11 cellular contexts compared by ENCODE assay signal in genomic region chr4:174873931-174874330, GRCh38. TPM values are rescaled to one million over a fixed set of nuclear protein-coding genes. Genes with fewer than 3 reads are reported as not detected.
DNase-seq lines count a peak whose midpoint lies in the region; ATAC-seq, FAIRE-seq and TF ChIP-seq lines count a peak whose summit lies in the region.
"Had no signal": no experiment of that assay in that cellular context is flagged by ENCODE, and none has a peak within 500 bp of the region (broad histone marks: within the 10 kb centered on the region; RNA-seq: fewer than 3 reads in every experiment).

No MANE protein-coding gene starts in this region.

- peak; percentile 7 for DNase-seq in GM18507 (ENCODE audit: extremely low spot score, insufficient read length, low read depth)
- DNase-seq in WERI-Rb-1: peak; percentile 41
- no peak for DNase-seq in naive thymus-derived CD4-positive, alpha-beta T cell
- no peak for DNase-seq in stimulated activated naive CD4-positive, alpha-beta T cell (lab: John Stamatoyannopoulos, UW)
- DNase-seq: DMS79, NCI-H446 had no signal

- H3K27ac Mint-ChIP-seq in IgD-negative memory B cell: peak overlapping the region in 1 of 3 donors; percentile 0
- H3K27ac Mint-ChIP-seq in naive thymus-derived CD4-positive, alpha-beta T cell: no peak overlapping the region
- H3K27ac Mint-ChIP-seq: natural killer cell treated with Interleukin-12 subunit alpha and Interleukin-12 subunit beta and Interleukin-15 and Interleukin-18, amount 100 ng/mL, for 72 hours had no signal

- ATAC-seq in naive thymus-derived CD4-positive, alpha-beta T cell: no peak
- ATAC-seq in HG03135 (IDR thresholded peaks at IDR 0.05; ENCODE audit: unreplicated experiment): no peak
- ATAC-seq in HG03378 (IDR thresholded peaks at IDR 0.05; ENCODE audit: unreplicated experiment): no peak
- ATAC-seq: natural killer cell treated with Interleukin-12 subunit alpha and Interleukin-12 subunit beta and Interleukin-15 and Interleukin-18, amount 100 ng/mL, for 72 hours had no signal

- no peak overlapping the region for H3K4me3 ChIP-seq in WERI-Rb-1 (ENCODE audit: low read depth, low read length)
- no peak overlapping the region for H3K4me3 ChIP-seq in naive thymus-derived CD4-positive, alpha-beta T cell (ENCODE audit: low read length)

- H3K9me3 ChIP-seq in WERI-Rb-1 (ENCODE audit: severe bottlenecking): no peaks in the 10 kb centered on the region
- H3K9me3 ChIP-seq in naive thymus-derived CD4-positive, alpha-beta T cell (ENCODE audit: control insufficient read depth in 2 of 3, low read length in 3 of 3): no peaks in the 10 kb centered on the region

- H3K27ac ChIP-seq in 22Rv1 (no peak overlapping the region), WERI-Rb-1 (no peak overlapping the region)
- no peak overlapping the region for H3K27ac ChIP-seq in naive thymus-derived CD4-positive, alpha-beta T cell (ENCODE audit: low read depth, low read length)

- no peaks in the 10 kb centered on the region for H3K27me3 Mint-ChIP-seq in IgD-negative memory B cell
- no peaks in the 10 kb centered on the region for H3K27me3 Mint-ChIP-seq in naive thymus-derived CD4-positive, alpha-beta T cell
- H3K27me3 Mint-ChIP-seq: natural killer cell treated with Interleukin-12 subunit alpha and Interleukin-12 subunit beta and Interleukin-15 and Interleukin-18, amount 100 ng/mL, for 72 hours had no signal

- POLR2A ChIA-PET in naive thymus-derived CD4-positive, alpha-beta T cell (lab: Charles Lee): no interaction called here

- no peaks in the 10 kb centered on the region for H3K4me1 ChIP-seq in naive thymus-derived CD4-positive, alpha-beta T cell (ENCODE audit: control insufficient read depth in 2 of 2, insufficient read depth in 2 of 2, low read length in 2 of 2)

- intact Hi-C loops in naive thymus-derived CD4-positive, alpha-beta T cell (cut with micrococcal nuclease): loop anchor here in 1 of 2 donors (10.0 kb wide), 1 partner anchor 661 kb away; no protein-coding TSS in a partner anchor

- CTCF ChIA-PET in naive thymus-derived CD4-positive, alpha-beta T cell (lab: Charles Lee): no interaction called here

- no peaks in the 10 kb centered on the region for H3K9me3 Mint-ChIP-seq in IgD-negative memory B cell
- peaks cover 0 to 12% (median 0%) of the 10 kb centered on the region in 11 donors for H3K9me3 Mint-ChIP-seq in naive thymus-derived CD4-positive, alpha-beta T cell
- H3K9me3 Mint-ChIP-seq: natural killer cell treated with Interleukin-12 subunit alpha and Interleukin-12 subunit beta and Interleukin-15 and Interleukin-18, amount 100 ng/mL, for 72 hours had no signal

- H3K36me3 Mint-ChIP-seq in IgD-negative memory B cell: no peaks in the 10 kb centered on the region
- H3K36me3 Mint-ChIP-seq in naive thymus-derived CD4-positive, alpha-beta T cell: no peaks in the 10 kb centered on the region
- H3K36me3 Mint-ChIP-seq: natural killer cell treated with Interleukin-12 subunit alpha and Interleukin-12 subunit beta and Interleukin-15 and Interleukin-18, amount 100 ng/mL, for 72 hours had no signal

- peak; percentile 75 for FAIRE-seq in GM18507 (lab: Jason Lieb, UNC)

- TF ChIP-seq CTCF in 22Rv1 (IDR thresholded peaks at IDR 0.05) (peak; percentile 41; the same call in 1 of the 2 replicates), WERI-Rb-1 (IDR thresholded peaks at IDR 0.05; ENCODE audit: low read depth, low read length) (peak; percentile 54)

- no peaks in the 10 kb centered on the region for H3K36me3 ChIP-seq in WERI-Rb-1
- no peaks in the 10 kb centered on the region for H3K36me3 ChIP-seq in naive thymus-derived CD4-positive, alpha-beta T cell (ENCODE audit: control insufficient read depth in 2 of 3, insufficient read depth in 3 of 3, low read length in 3 of 3)

- no peaks in the 10 kb centered on the region for H3K27me3 ChIP-seq in WERI-Rb-1 (ENCODE audit: insufficient read depth, low read depth, severe bottlenecking)
- no peaks in the 10 kb centered on the region for H3K27me3 ChIP-seq in naive thymus-derived CD4-positive, alpha-beta T cell (ENCODE audit: control insufficient read depth in 2 of 2, insufficient read depth in 2 of 2, low read length in 2 of 2)

- H3K4me1 Mint-ChIP-seq in IgD-negative memory B cell: peaks cover 15 to 19% (median 18%) of the 10 kb centered on the region in 3 donors
- H3K4me1 Mint-ChIP-seq in naive thymus-derived CD4-positive, alpha-beta T cell: no peaks in the 10 kb centered on the region

- peak overlapping the region in 3 of 4 donors; percentile 75 to 87 (median 76) for H3K4me3 Mint-ChIP-seq in IgD-negative memory B cell
- H3K4me3 Mint-ChIP-seq in naive thymus-derived CD4-positive, alpha-beta T cell: no peak overlapping the region
- H3K4me3 Mint-ChIP-seq: natural killer cell treated with Interleukin-12 subunit alpha and Interleukin-12 subunit beta and Interleukin-15 and Interleukin-18, amount 100 ng/mL, for 72 hours had no signal

RNA-seq across cellular contexts. Expression of gene ADAM29, which starts 44.2 kb away (rescaled TPM):
- 0.59 TPM for polyA plus RNA-seq in IgD-negative memory B cell
- not detected for total RNA-seq in naive thymus-derived CD4-positive, alpha-beta T cell
- not detected for polyA plus RNA-seq in naive thymus-derived CD4-positive, alpha-beta T cell
- total RNA-seq: natural killer cell treated with Interleukin-12 subunit alpha and Interleukin-12 subunit beta and Interleukin-15 and Interleukin-18, amount 100 ng/mL, for 72 hours had no signal

RNA-seq across cellular contexts. Expression of gene GLRA3, which starts 44.9 kb away (rescaled TPM):
- polyA plus RNA-seq in IgD-negative memory B cell: 0.98 TPM
- not detected for total RNA-seq in naive thymus-derived CD4-positive, alpha-beta T cell
- polyA plus RNA-seq in naive thymus-derived CD4-positive, alpha-beta T cell: not detected
- total RNA-seq: natural killer cell treated with Interleukin-12 subunit alpha and Interleukin-12 subunit beta and Interleukin-15 and Interleukin-18, amount 100 ng/mL, for 72 hours had no signal

Comparison
In these comparisons a context has a peak if more than half of its experiments do, and no peak if none do; other contexts are left out.
1. DNase-seq: peak in GM18507 (single experiment) and WERI-Rb-1 (single experiment); none in naive thymus-derived CD4-positive, alpha-beta T cell (0 of 9) and stimulated activated naive CD4-positive, alpha-beta T cell (0 of 6).
2. H3K4me3 Mint-ChIP-seq: peak in IgD-negative memory B cell (3 of 4); none in naive thymus-derived CD4-positive, alpha-beta T cell (0 of 10).